In genomic region chr3:64031540-64032533, GRCh38 we compare ENCODE assay signal across 13 cellular contexts. TPM values are rescaled to one million over a fixed set of nuclear protein-coding genes. Genes with fewer than 3 reads are reported as not detected.
DNase-seq lines count a peak whose midpoint lies in the region; ATAC-seq, FAIRE-seq and TF ChIP-seq lines count a peak whose summit lies in the region.
"Had no signal": no experiment of that assay in that cellular context is flagged by ENCODE, and none has a peak within 500 bp of the region (broad histone marks: within the 10 kb centered on the region; RNA-seq: fewer than 3 reads in every experiment).

No MANE protein-coding gene starts in this region.

- FAIRE-seq in D721Med (lab: Jason Lieb, UNC) (peak; percentile 41), GM19239 (lab: Jason Lieb, UNC) (no peak)

- no peaks in the 10 kb centered on the region for H3K4me1 ChIP-seq in osteoblast (ENCODE audit: insufficient read depth, low read length)

- H3K9me3 ChIP-seq in osteoblast (ENCODE audit: low read depth, low read length), result no peaks in the 10 kb centered on the region

- TF ChIP-seq CTCF in D721Med (IDR thresholded peaks at IDR 0.05; ENCODE audit: insufficient read depth, missing control alignments) (no peak), epithelial cell of esophagus (IDR thresholded peaks at IDR 0.05; ENCODE audit: insufficient read depth, low read depth, low read length, missing control alignments) (no peak), osteoblast (IDR thresholded peaks at IDR 0.05; ENCODE audit: extremely low read depth, low read depth, low read length) (no peak)

- H3K79me2 ChIP-seq in osteoblast (ENCODE audit: insufficient read depth, low read length), result no peaks in the 10 kb centered on the region

- no peaks in the 10 kb centered on the region for H3K36me3 ChIP-seq in osteoblast (ENCODE audit: insufficient read depth, low read length)

- DNase-seq in D721Med (ENCODE audit: insufficient read length, low spot score), result no peak
- peak; percentile 68 for DNase-seq in M059J (ENCODE audit: low read depth)
- peak; percentile 37 for DNase-seq in epithelial cell of esophagus (ENCODE audit: low read depth)
- DNase-seq in osteoblast (ENCODE audit: insufficient read length, low spot score, missing footprints), result no peak
- no peak for DNase-seq in GM19239 (ENCODE audit: insufficient read length, low spot score)
- no peak for DNase-seq in hippocampal formation (lab: John Stamatoyannopoulos, UW)
- DNase-seq: activated naive CD8-positive, alpha-beta T cell treated with anti-CD3 and anti-CD28 coated beads for 36 hours; NCI-H187 treated with DMSO at 0.1 percent for 48 hours; SW 1271 had no signal

- no peak overlapping the region for H3K4me2 ChIP-seq in osteoblast (ENCODE audit: insufficient read depth, low read length)

- H4K20me1 ChIP-seq in osteoblast (ENCODE audit: insufficient read depth, low read length), result no peaks in the 10 kb centered on the region

- H3K27ac ChIP-seq in osteoblast (ENCODE audit: low read depth, low read length), result no peak overlapping the region
- H3K27ac ChIP-seq: C4-2B, coronary artery had no signal

- peaks cover 16% of the 10 kb centered on the region for H3K27me3 ChIP-seq in osteoblast (ENCODE audit: insufficient read depth, low read length)

- H2AFZ ChIP-seq in osteoblast (ENCODE audit: low read length), result peak overlapping the region; percentile 33

- H3K4me3 ChIP-seq in epithelial cell of esophagus (ENCODE audit: low read length), result no peak overlapping the region
- no peak overlapping the region for H3K4me3 ChIP-seq in osteoblast (ENCODE audit: insufficient read depth, low read length)

- ATAC-seq in HG03460 (IDR thresholded peaks at IDR 0.05; ENCODE audit: unreplicated experiment) (no peak), GM21515 (IDR thresholded peaks at IDR 0.05; ENCODE audit: unreplicated experiment) (no peak)

RNA-seq across cellular contexts. Expression of gene PSMD6, which starts 8.5 kb away (rescaled TPM):
- total RNA-seq in M059J (2014; rRNA removed; shearing (Covaris generic)), result 62.8 and 85.1 TPM in 2 replicates
- 76.7 and 77.5 TPM in 2 replicates for total RNA-seq in osteoblast

Comparison
In these comparisons a context has a peak if more than half of its experiments do, and no peak if none do; other contexts are left out.
1. DNase-seq: peak in M059J (single experiment) and epithelial cell of esophagus (single experiment); none in D721Med (single experiment), osteoblast (single experiment), GM19239 (single experiment) and hippocampal formation (0 of 2).